18 cellular contexts compared by ENCODE assay signal in the genomic region with DNA sequence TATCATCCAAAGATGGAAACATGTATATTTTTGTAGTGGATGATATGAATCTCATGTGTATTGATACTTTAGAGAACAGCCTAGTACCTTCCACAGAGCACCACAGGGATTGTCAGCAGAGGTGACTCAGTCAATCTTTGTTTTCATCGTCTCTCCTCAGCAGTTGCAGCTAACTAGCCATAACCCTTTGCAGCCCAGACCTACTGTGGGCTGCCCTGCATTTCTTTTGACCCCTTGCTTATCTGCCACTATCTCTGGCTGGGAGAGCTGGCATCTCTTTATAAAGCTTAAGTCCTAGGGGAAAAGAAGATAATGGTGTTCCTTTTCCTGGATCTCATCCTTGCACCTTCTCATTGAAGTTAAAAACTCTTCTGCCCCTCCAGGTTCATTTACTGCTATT.
"Had no signal": no experiment of that assay in that cellular context is flagged by ENCODE, and none has a peak within 500 bp of the region (broad histone marks: within the 10 kb centered on the region; RNA-seq: fewer than 3 reads in every experiment).

No MANE protein-coding gene starts in this region.

- H3K27me3 ChIP-seq: body of pancreas, ovary had no signal

- H3K9me3 Mint-ChIP-seq: activated CD4-positive, alpha-beta T cell treated with anti-CD3 and anti-CD28 coated beads, Interleukin-2, amount 10 ng/mL, durations not matched to agents 7 days and 5 days; activated naive CD4-positive, alpha-beta T cell treated with anti-CD3 and anti-CD28 coated beads, Interleukin-2, amount 10 ng/mL, durations not matched to agents 7 days and 5 days; activated T-helper 2 cell treated with anti-CD3 and anti-CD28 coated beads, Interferon-gamma antibody, Interleukin-2, Interleukin-4, amounts not matched to agents 10 μg/mL and 5 μg/mL and 100 μg/mL, durations not matched to agents 14 hours and 24 hours and 36 hours; dendritic cell treated with granulocyte-macrophage colony-stimulating factor and Interleukin-4, amounts not matched to agents 40 ng/mL and 50 ng/mL, for 4 days; neural crest cell; stimulated activated naive CD8-positive, alpha-beta T cell treated with anti-CD3 and anti-CD28 coated beads, Interleukin-15, Interleukin-2, amounts not matched to agents 100 ng/mL and 50 ng/mL, for 24 hours had no signal

- H3K27ac ChIP-seq: body of pancreas, ovary had no signal

- H3K9me3 ChIP-seq: body of pancreas, ovary had no signal

- H3K27ac Mint-ChIP-seq: activated CD4-positive, alpha-beta T cell treated with anti-CD3 and anti-CD28 coated beads, Interleukin-2, amount 10 ng/mL, durations not matched to agents 7 days and 5 days; activated naive CD4-positive, alpha-beta T cell treated with anti-CD3 and anti-CD28 coated beads, Interleukin-2, amount 10 ng/mL, durations not matched to agents 7 days and 5 days; activated T-helper 2 cell treated with anti-CD3 and anti-CD28 coated beads, Interferon-gamma antibody, Interleukin-2, Interleukin-4, amounts not matched to agents 10 μg/mL and 5 μg/mL and 100 μg/mL, durations not matched to agents 14 hours and 24 hours and 36 hours; dendritic cell treated with granulocyte-macrophage colony-stimulating factor and Interleukin-4, amounts not matched to agents 40 ng/mL and 50 ng/mL, for 4 days; stimulated activated naive CD8-positive, alpha-beta T cell treated with anti-CD3 and anti-CD28 coated beads, Interleukin-15, Interleukin-2, amounts not matched to agents 100 ng/mL and 50 ng/mL, for 24 hours had no signal

- H3K4me3 Mint-ChIP-seq: activated CD4-positive, alpha-beta T cell treated with anti-CD3 and anti-CD28 coated beads, Interleukin-2, amount 10 ng/mL, durations not matched to agents 7 days and 5 days; activated naive CD4-positive, alpha-beta T cell treated with anti-CD3 and anti-CD28 coated beads, Interleukin-2, amount 10 ng/mL, durations not matched to agents 7 days and 5 days; dendritic cell treated with granulocyte-macrophage colony-stimulating factor and Interleukin-4, amounts not matched to agents 40 ng/mL and 50 ng/mL, for 4 days; neural crest cell; stimulated activated naive CD8-positive, alpha-beta T cell treated with anti-CD3 and anti-CD28 coated beads, Interleukin-15, Interleukin-2, amounts not matched to agents 100 ng/mL and 50 ng/mL, for 24 hours had no signal

- H3K4me3 ChIP-seq: body of pancreas, ovary had no signal

- H3K27me3 Mint-ChIP-seq: activated CD4-positive, alpha-beta T cell treated with anti-CD3 and anti-CD28 coated beads, Interleukin-2, amount 10 ng/mL, durations not matched to agents 7 days and 5 days; activated naive CD4-positive, alpha-beta T cell treated with anti-CD3 and anti-CD28 coated beads, Interleukin-2, amount 10 ng/mL, durations not matched to agents 7 days and 5 days; dendritic cell treated with granulocyte-macrophage colony-stimulating factor and Interleukin-4, amounts not matched to agents 40 ng/mL and 50 ng/mL, for 4 days; stimulated activated naive CD8-positive, alpha-beta T cell treated with anti-CD3 and anti-CD28 coated beads, Interleukin-15, Interleukin-2, amounts not matched to agents 100 ng/mL and 50 ng/mL, for 24 hours had no signal

- ATAC-seq: body of pancreas, left lobe of liver had no signal

- FAIRE-seq: TTC549, urothelium cell line had no signal

- H3K36me3 ChIP-seq: ovary had no signal

- DNase-seq: activated CD4-positive, alpha-beta T cell treated with anti-CD3 and anti-CD28 coated beads, Interleukin-2, amount 10 ng/mL, durations not matched to agents 7 days and 5 days; activated CD4-positive, CD25-positive, alpha-beta regulatory T cell; activated CD8-positive, alpha-beta memory T cell treated with anti-CD3 and anti-CD28 coated beads for 24 hours; activated naive CD4-positive, alpha-beta T cell treated with anti-CD3 and anti-CD28 coated beads, Interleukin-2, amount 10 ng/mL, durations not matched to agents 7 days and 5 days; body of pancreas; cerebellar nuclear complex; erythroblast; ovary; stimulated activated CD4-positive, alpha-beta T cell treated with anti-CD3 and anti-CD28 coated beads, Interleukin-2, amount 100 ng/mL, for 48 hours; stimulated activated CD8-positive, alpha-beta memory T cell treated with anti-CD3 and anti-CD28 coated beads, Interleukin-4, amount 100 ng/mL, for 48 hours; T-helper 2 cell had no signal
